30 cellular contexts compared by ENCODE assay signal in the genomic region with DNA sequence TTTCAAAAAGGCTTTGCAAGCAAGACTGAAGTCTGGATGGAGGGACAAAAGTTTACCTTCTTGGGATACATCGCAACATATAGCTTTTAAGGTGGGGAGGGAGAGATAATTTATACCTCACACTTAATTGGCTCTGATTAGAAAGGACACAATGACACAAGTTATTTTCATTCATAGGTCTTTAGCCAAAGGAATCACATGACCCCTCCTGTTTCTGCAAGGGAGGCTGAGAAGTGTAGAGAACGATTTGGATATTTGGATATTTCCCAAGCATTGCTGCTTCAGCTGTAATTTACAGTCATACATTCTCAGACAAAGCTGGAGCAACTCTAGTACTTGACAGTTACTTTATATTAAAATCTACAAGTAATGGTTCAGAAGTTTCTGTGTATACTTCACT.
"Had no signal": no experiment of that assay in that cellular context is flagged by ENCODE, and none has a peak within 500 bp of the region (broad histone marks: within the 10 kb centered on the region; RNA-seq: fewer than 3 reads in every experiment).

No MANE protein-coding gene starts in this region.

- DNase-seq: activated CD4-positive, alpha-beta T cell treated with anti-CD3 and anti-CD28 coated beads for 4 hours; activated CD4-positive, alpha-beta T cell treated with anti-CD3 and anti-CD28 coated beads, Interleukin-2, amount 50 U/mL, for 48 hours; activated CD4-positive, CD25-positive, alpha-beta regulatory T cell; activated CD8-positive, alpha-beta memory T cell treated with anti-CD3 and anti-CD28 coated beads, Interleukin-2, amount 50 U/mL, for 48 hours; activated gamma-delta T cell; activated naive CD8-positive, alpha-beta T cell treated with anti-CD3 and anti-CD28 coated beads, Interleukin-2, amount 50 U/mL, for 24 hours; activated T-cell treated with anti-CD3 and anti-CD28 coated beads, Interleukin-2, amount 50 U/mL, for 24 hours; amygdala; effector CD8-positive, alpha-beta T cell; gastrocnemius medialis; immature natural killer cell; kidney; lower lobe of right lung; mesenchymal stem cell; occipital lobe; posterior cingulate gyrus; stimulated activated CD4-positive, alpha-beta T cell treated with anti-CD3 and anti-CD28 coated beads, Interleukin-12 subunit alpha, Interleukin-12 subunit beta, amount 100 ng/mL, for 4 hours; stimulated activated CD4-positive, alpha-beta T cell treated with anti-CD3 and anti-CD28 coated beads, Interleukin-4, amount 100 ng/mL, for 24 hours; uterus had no signal

- H3K4me1 ChIP-seq: breast epithelium, lower lobe of right lung, neural progenitor cell, uterus had no signal

- H3K4me3 Mint-ChIP-seq: activated naive CD4-positive, alpha-beta T cell treated with anti-CD3 and anti-CD28 coated beads, Interleukin-2, amount 10 ng/mL, durations not matched to agents 7 days and 5 days; activated naive CD8-positive, alpha-beta T cell treated with anti-CD3 and anti-CD28 coated beads, Interleukin-2, amount 50 U/mL, for 24 hours; activated T-cell treated with anti-CD3 and anti-CD28 coated beads, Interleukin-2, amount 50 U/mL, for 24 hours; central memory CD8-positive, alpha-beta T cell; dendritic cell treated with granulocyte-macrophage colony-stimulating factor and Interleukin-4, amounts not matched to agents 40 ng/mL and 50 ng/mL, for 4 days; immature natural killer cell; naive thymus-derived CD8-positive, alpha-beta T cell; neural progenitor cell; stimulated activated effector memory CD8-positive, alpha-beta T cell treated with anti-CD3 and anti-CD28 coated beads, Interleukin-12 subunit alpha, Interleukin-12 subunit beta, amount 100 ng/mL, for 72 hours; stimulated activated naive CD8-positive, alpha-beta T cell treated with anti-CD3 and anti-CD28 coated beads, Interleukin-15, Interleukin-2, amounts not matched to agents 100 ng/mL and 50 ng/mL, for 24 hours; type B pancreatic cell had no signal

- H3K27ac Mint-ChIP-seq: activated naive CD4-positive, alpha-beta T cell treated with anti-CD3 and anti-CD28 coated beads, Interleukin-2, amount 10 ng/mL, durations not matched to agents 7 days and 5 days; dendritic cell treated with granulocyte-macrophage colony-stimulating factor and Interleukin-4, amounts not matched to agents 40 ng/mL and 50 ng/mL, for 4 days; neural progenitor cell; stimulated activated effector memory CD8-positive, alpha-beta T cell treated with anti-CD3 and anti-CD28 coated beads, Interleukin-12 subunit alpha, Interleukin-12 subunit beta, amount 100 ng/mL, for 72 hours; stimulated activated naive CD8-positive, alpha-beta T cell treated with anti-CD3 and anti-CD28 coated beads, Interleukin-15, Interleukin-2, amounts not matched to agents 100 ng/mL and 50 ng/mL, for 24 hours; type B pancreatic cell had no signal

- H3K9me3 Mint-ChIP-seq: activated naive CD4-positive, alpha-beta T cell treated with anti-CD3 and anti-CD28 coated beads, Interleukin-2, amount 10 ng/mL, durations not matched to agents 7 days and 5 days; activated naive CD8-positive, alpha-beta T cell treated with anti-CD3 and anti-CD28 coated beads, Interleukin-2, amount 50 U/mL, for 24 hours; activated T-cell treated with anti-CD3 and anti-CD28 coated beads, Interleukin-2, amount 50 U/mL, for 24 hours; central memory CD8-positive, alpha-beta T cell; dendritic cell treated with granulocyte-macrophage colony-stimulating factor and Interleukin-4, amounts not matched to agents 40 ng/mL and 50 ng/mL, for 4 days; immature natural killer cell; naive thymus-derived CD8-positive, alpha-beta T cell; stimulated activated effector memory CD8-positive, alpha-beta T cell treated with anti-CD3 and anti-CD28 coated beads, Interleukin-12 subunit alpha, Interleukin-12 subunit beta, amount 100 ng/mL, for 72 hours; stimulated activated naive CD8-positive, alpha-beta T cell treated with anti-CD3 and anti-CD28 coated beads, Interleukin-15, Interleukin-2, amounts not matched to agents 100 ng/mL and 50 ng/mL, for 24 hours; type B pancreatic cell had no signal

- H3K27ac ChIP-seq: breast epithelium, gastrocnemius medialis, lower lobe of right lung, neural progenitor cell, skin epidermis, uterus had no signal

- H3K4me1 Mint-ChIP-seq: neural progenitor cell had no signal

- H3K27me3 Mint-ChIP-seq: activated naive CD4-positive, alpha-beta T cell treated with anti-CD3 and anti-CD28 coated beads, Interleukin-2, amount 10 ng/mL, durations not matched to agents 7 days and 5 days; activated naive CD8-positive, alpha-beta T cell treated with anti-CD3 and anti-CD28 coated beads, Interleukin-2, amount 50 U/mL, for 24 hours; activated T-cell treated with anti-CD3 and anti-CD28 coated beads, Interleukin-2, amount 50 U/mL, for 24 hours; central memory CD8-positive, alpha-beta T cell; dendritic cell treated with granulocyte-macrophage colony-stimulating factor and Interleukin-4, amounts not matched to agents 40 ng/mL and 50 ng/mL, for 4 days; naive thymus-derived CD8-positive, alpha-beta T cell; stimulated activated naive CD8-positive, alpha-beta T cell treated with anti-CD3 and anti-CD28 coated beads, Interleukin-15, Interleukin-2, amounts not matched to agents 100 ng/mL and 50 ng/mL, for 24 hours; type B pancreatic cell had no signal

- H3K9me3 ChIP-seq: breast epithelium, gastrocnemius medialis, lower lobe of right lung, uterus had no signal

- ATAC-seq: activated naive CD8-positive, alpha-beta T cell treated with anti-CD3 and anti-CD28 coated beads, Interleukin-2, amount 50 U/mL, for 24 hours; gastrocnemius medialis; lower lobe of right lung; naive thymus-derived CD8-positive, alpha-beta T cell; sciatic nerve; stimulated activated effector memory CD8-positive, alpha-beta T cell treated with anti-CD3 and anti-CD28 coated beads, Interleukin-12 subunit alpha, Interleukin-12 subunit beta, amount 100 ng/mL, for 72 hours had no signal

- H3K4me3 ChIP-seq: breast epithelium, gastrocnemius medialis, lower lobe of right lung, neural progenitor cell, skin epidermis, uterus had no signal

- H3K27me3 ChIP-seq: breast epithelium, gastrocnemius medialis, neural progenitor cell, uterus had no signal

- H3K36me3 ChIP-seq: breast epithelium, uterus had no signal
